ENCODE assay signal across 27 cellular contexts in the genomic region with DNA sequence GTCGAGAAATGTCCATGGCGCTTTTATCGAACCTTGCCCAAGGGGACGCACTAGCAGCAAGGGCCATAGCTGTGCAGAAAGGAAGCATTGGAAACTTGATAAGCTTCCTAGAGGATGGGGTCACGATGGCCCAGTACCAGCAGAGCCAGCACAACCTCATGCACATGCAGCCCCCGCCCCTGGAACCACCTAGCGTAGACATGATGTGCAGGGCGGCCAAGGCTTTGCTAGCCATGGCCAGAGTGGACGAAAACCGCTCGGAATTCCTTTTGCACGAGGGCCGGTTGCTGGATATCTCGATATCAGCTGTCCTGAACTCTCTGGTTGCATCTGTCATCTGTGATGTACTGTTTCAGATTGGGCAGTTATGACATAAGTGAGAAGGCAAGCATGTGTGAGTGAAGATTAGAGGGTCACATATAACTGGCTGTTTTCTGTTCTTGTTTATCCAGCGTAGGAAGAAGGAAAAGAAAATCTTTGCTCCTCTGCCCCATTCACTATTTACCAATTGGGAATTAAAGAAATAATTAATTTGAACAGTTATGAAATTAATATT.
"Had no signal": no experiment of that assay in that cellular context is flagged by ENCODE, and none has a peak within 500 bp of the region (broad histone marks: within the 10 kb centered on the region; RNA-seq: fewer than 3 reads in every experiment).

No MANE protein-coding gene starts in this region.

- H3K4me3 Mint-ChIP-seq: activated B cell treated with CpG ODN at 0.5 μM for 24 hours; activated CD8-positive, alpha-beta T cell treated with anti-CD3 and anti-CD28 coated beads for 36 hours; activated naive CD8-positive, alpha-beta T cell; activated T-cell treated with anti-CD3 and anti-CD28 coated beads, Interleukin-2, amount 50 U/mL, for 4 hours; activated T-helper 17 cell treated with anti-CD3 and anti-CD28 coated beads, Interleukin-2, amount 50 U/mL, for 72 hours; T-helper 17 cell; T-helper 2 cell treated with Interferon-gamma antibody and Interleukin-4, amounts not matched to agents 5 μg/mL and 100 μg/mL, for 36 hours had no signal

- ATAC-seq: activated CD4-positive, CD25-positive, alpha-beta regulatory T cell treated with anti-CD3 and anti-CD28 coated beads, Interleukin-2, amount 50 U/mL, for 24 hours; activated CD8-positive, alpha-beta T cell treated with anti-CD3 and anti-CD28 coated beads for 36 hours; activated T-cell treated with anti-CD3 and anti-CD28 coated beads, Interleukin-2, amount 50 U/mL, for 4 hours; activated T-helper 17 cell treated with anti-CD3 and anti-CD28 coated beads, Interleukin-2, amount 50 U/mL, for 72 hours; esophagus mucosa; T-helper 17 cell had no signal

- DNase-seq: activated B cell treated with CpG ODN at 0.5 μM for 24 hours; activated CD4-positive, alpha-beta T cell treated with anti-CD3 and anti-CD28 coated beads for 48 hours; activated CD4-positive, alpha-beta T cell treated with anti-CD3 and anti-CD28 coated beads, Interleukin-2, amount 50 U/mL, for 1 hour; activated CD4-positive, alpha-beta T cell treated with anti-CD3 and anti-CD28 coated beads, Interleukin-2, amount 50 U/mL, for 48 hours; activated CD8-positive, alpha-beta memory T cell treated with anti-CD3 and anti-CD28 coated beads for 24 hours; activated CD8-positive, alpha-beta T cell treated with anti-CD3 and anti-CD28 coated beads for 36 hours; activated effector memory CD4-positive, alpha-beta T cell treated with Interleukin-2 at 50 U/mL for 16 hours; activated gamma-delta T cell treated with Interleukin-2 at 50 U/mL for 16 hours; activated naive CD4-positive, alpha-beta T cell treated with anti-CD3 and anti-CD28 coated beads, Interleukin-2, amount 50 U/mL, for 16 hours; activated naive CD4-positive, alpha-beta T cell treated with Interleukin-2 at 50 U/mL for 16 hours; activated T-cell treated with anti-CD3 and anti-CD28 coated beads, Interleukin-2, amount 50 U/mL, for 4 hours; amniotic stem cell; anterior cingulate cortex; caudate nucleus; cortex of kidney; dermis blood vessel endothelial cell; effector CD4-positive, alpha-beta T cell; foreskin fibroblast; T-helper 1 cell; T-helper 17 cell; T1000; WERI-Rb-1 had no signal

- H3K27me3 Mint-ChIP-seq: activated B cell treated with CpG ODN at 0.5 μM for 24 hours; activated CD8-positive, alpha-beta T cell treated with anti-CD3 and anti-CD28 coated beads for 36 hours; activated naive CD8-positive, alpha-beta T cell; activated T-helper 17 cell treated with anti-CD3 and anti-CD28 coated beads, Interleukin-2, amount 50 U/mL, for 72 hours; T-helper 17 cell had no signal

- H3K27ac Mint-ChIP-seq: activated B cell treated with CpG ODN at 0.5 μM for 24 hours; activated CD8-positive, alpha-beta T cell treated with anti-CD3 and anti-CD28 coated beads for 36 hours; activated T-helper 17 cell treated with anti-CD3 and anti-CD28 coated beads, Interleukin-2, amount 50 U/mL, for 72 hours; T-helper 17 cell; T-helper 2 cell treated with Interferon-gamma antibody and Interleukin-4, amounts not matched to agents 5 μg/mL and 100 μg/mL, for 36 hours had no signal

- H3K9me3 Mint-ChIP-seq: activated B cell treated with CpG ODN at 0.5 μM for 24 hours; activated CD8-positive, alpha-beta T cell treated with anti-CD3 and anti-CD28 coated beads for 36 hours; activated T-cell treated with anti-CD3 and anti-CD28 coated beads, Interleukin-2, amount 50 U/mL, for 4 hours; activated T-helper 17 cell treated with anti-CD3 and anti-CD28 coated beads, Interleukin-2, amount 50 U/mL, for 72 hours; T-helper 2 cell treated with Interferon-gamma antibody and Interleukin-4, amounts not matched to agents 5 μg/mL and 100 μg/mL, for 36 hours had no signal

- H3K27ac ChIP-seq: WERI-Rb-1 had no signal
